In genomic region chr3:9653565-9654248, GRCh38 we compare ENCODE assay signal across 18 cellular contexts. TPM values are rescaled to one million over a fixed set of nuclear protein-coding genes. Genes with fewer than 3 reads are reported as not detected.
DNase-seq lines count a peak whose midpoint lies in the region; ATAC-seq and TF ChIP-seq lines count a peak whose summit lies in the region.
"Had no signal": no experiment of that assay in that cellular context is flagged by ENCODE, and none has a peak within 500 bp of the region (broad histone marks: within the 10 kb centered on the region; RNA-seq: fewer than 3 reads in every experiment).

No MANE protein-coding gene starts in this region.

- H3K27me3 Mint-ChIP-seq in neural progenitor cell (ENCODE audit: insufficient read depth, low read depth) = peaks cover 3% of the 10 kb centered on the region

- H2AFZ ChIP-seq in neural progenitor cell (replicated peaks) = no peak overlapping the region

- TF ChIP-seq EP300 in esophagus muscularis mucosa (IDR thresholded peaks at IDR 0.05) = no peak

- no peak for TF ChIP-seq CTCF in GM12864 (IDR thresholded peaks at IDR 0.05; ENCODE audit: low read depth, low read length, missing control alignments)
- TF ChIP-seq CTCF in left ventricle myocardium inferior (IDR thresholded peaks at IDR 0.05; ENCODE audit: borderline replicate concordance) = no peak
- TF ChIP-seq CTCF in esophagus muscularis mucosa (IDR thresholded peaks at IDR 0.05) = no peak
- TF ChIP-seq CTCF in neural progenitor cell (IDR thresholded peaks at IDR 0.05) = no peak

- H3K4me2 ChIP-seq in neural progenitor cell = no peak overlapping the region

- DNase-seq in GM12864 (ENCODE audit: low read depth) = peak; percentile 44
- DNase-seq in left ventricle myocardium inferior = peak; percentile 25
- no peak for DNase-seq in C1 segment of cervical spinal cord (lab: John Stamatoyannopoulos, UW)
- no peak for DNase-seq in esophagus muscularis mucosa (ENCODE audit: extremely low spot score)
- DNase-seq in mucosa of gallbladder (ENCODE audit: low spot score) = no peak
- no peak for DNase-seq in neural progenitor cell (ENCODE audit: low spot score)
- DNase-seq: activated naive CD4-positive, alpha-beta T cell treated with anti-CD3 and anti-CD28 coated beads for 36 hours; central memory CD4-positive, alpha-beta T cell; erythroblast; NCI-H226; stimulated activated CD4-positive, alpha-beta T cell treated with anti-CD3 and anti-CD28 coated beads, Interleukin-4, amount 100 ng/mL, for 1 hour; stimulated activated naive CD4-positive, alpha-beta T cell treated with Interleukin-2 at 50 U/mL for 16 hours had no signal

- ATAC-seq in GM21367 (IDR thresholded peaks at IDR 0.05; ENCODE audit: unreplicated experiment) (peak; percentile 24), HG03442 (IDR thresholded peaks at IDR 0.05; ENCODE audit: unreplicated experiment) (peak; percentile 33)
- ATAC-seq: Panc1 had no signal

- H3K4me1 Mint-ChIP-seq in neural progenitor cell = peaks cover 12% of the 10 kb centered on the region

- no peaks in the 10 kb centered on the region for H3K9me3 ChIP-seq in left ventricle myocardium inferior (replicated peaks)
- no peaks in the 10 kb centered on the region for H3K9me3 ChIP-seq in esophagus muscularis mucosa
- H3K9me3 ChIP-seq in neural progenitor cell (ENCODE audit: low read depth) = no peaks in the 10 kb centered on the region

- peak overlapping the region; percentile 84 for H3K27ac ChIP-seq in left ventricle myocardium inferior (replicated peaks)
- H3K27ac ChIP-seq in esophagus muscularis mucosa (replicated peaks in 1 of 4) = no peak overlapping the region
- no peak overlapping the region for H3K27ac ChIP-seq in neural progenitor cell

- no peak overlapping the region for H3K4me3 Mint-ChIP-seq in neural progenitor cell
- H3K4me3 Mint-ChIP-seq: activated naive CD4-positive, alpha-beta T cell treated with anti-CD3 and anti-CD28 coated beads for 36 hours; T-helper 2 cell treated with Interferon-gamma antibody and Interleukin-4, amounts not matched to agents 5 μg/mL and 100 μg/mL, for 36 hours had no signal

- H3K27ac Mint-ChIP-seq in neural progenitor cell = no peak overlapping the region
- H3K27ac Mint-ChIP-seq: activated naive CD4-positive, alpha-beta T cell treated with anti-CD3 and anti-CD28 coated beads for 36 hours; T-helper 2 cell treated with Interferon-gamma antibody and Interleukin-4, amounts not matched to agents 5 μg/mL and 100 μg/mL, for 36 hours had no signal

- no peaks in the 10 kb centered on the region for H3K9me3 Mint-ChIP-seq in neural progenitor cell
- H3K9me3 Mint-ChIP-seq: T-helper 2 cell treated with Interferon-gamma antibody and Interleukin-4, amounts not matched to agents 5 μg/mL and 100 μg/mL, for 36 hours had no signal

- H4K20me1 ChIP-seq in neural progenitor cell (ENCODE audit: low read depth) = peaks cover 10% of the 10 kb centered on the region

- H3K36me3 Mint-ChIP-seq in neural progenitor cell = no peaks in the 10 kb centered on the region

- 94% methylated on average over 11 of the region's 11 CpGs for WGBS in esophagus muscularis mucosa

- H3F3A ChIP-seq in neural progenitor cell (ENCODE audit: low read depth) = no peaks in the 10 kb centered on the region

- H3K79me2 ChIP-seq in neural progenitor cell (ENCODE audit: low read depth) = peaks cover 21% of the 10 kb centered on the region

- H3K4me3 ChIP-seq in GM12864 (ENCODE audit: low read depth, low read length) = no peak overlapping the region
- H3K4me3 ChIP-seq in left ventricle myocardium inferior = peak overlapping the region; percentile 24
- no peak overlapping the region for H3K4me3 ChIP-seq in esophagus muscularis mucosa
- H3K4me3 ChIP-seq in neural progenitor cell = no peak overlapping the region

- H3K9ac ChIP-seq in neural progenitor cell = no peak overlapping the region

- TF ChIP-seq POLR2A in esophagus muscularis mucosa (IDR thresholded peaks at IDR 0.05; ENCODE audit: low read depth) = no peak

- no peaks in the 10 kb centered on the region for H3K27me3 ChIP-seq in left ventricle myocardium inferior (ENCODE audit: low read depth)
- no peaks in the 10 kb centered on the region for H3K27me3 ChIP-seq in esophagus muscularis mucosa
- no peaks in the 10 kb centered on the region for H3K27me3 ChIP-seq in neural progenitor cell

- H3K4me1 ChIP-seq in left ventricle myocardium inferior (peaks cover 91% of the 10 kb centered on the region), esophagus muscularis mucosa (peaks cover 15 to 46% (median 27%) of the 10 kb centered on the region in 4 donors), neural progenitor cell (no peaks in the 10 kb centered on the region)

- H3K36me3 ChIP-seq in left ventricle myocardium inferior = peaks cover 78% of the 10 kb centered on the region
- H3K36me3 ChIP-seq in esophagus muscularis mucosa = peaks cover 44 to 81% (median 77%) of the 10 kb centered on the region in 4 donors
- no peaks in the 10 kb centered on the region for H3K36me3 ChIP-seq in neural progenitor cell

- intact Hi-C loops in left ventricle myocardium inferior (cut with micrococcal nuclease) (no loop called here), esophagus muscularis mucosa (cut with DNase I) (loop anchor here (10.0 kb wide), 1 partner anchor 299 kb away; no protein-coding TSS in a partner anchor)

RNA-seq across cellular contexts. Expression of gene MTMR14, which starts 4.4 kb away (rescaled TPM):
- total RNA-seq in left ventricle myocardium inferior = 42.3 TPM
- total RNA-seq in esophagus muscularis mucosa = 10 to 100 TPM; 14.1 to 27.3 (median 21.1) TPM
- 32.7 TPM for total RNA-seq in mucosa of gallbladder
- 22.6 and 41.8 TPM in 2 replicates for total RNA-seq in neural progenitor cell (ENCODE audit: low replicate concordance)

RNA-seq across cellular contexts. Expression of gene CPNE9, which starts 49.9 kb away (rescaled TPM):
- total RNA-seq in left ventricle myocardium inferior = 0.16 TPM
- under 1 TPM in 2 of 4 donors, not detected in 2; 0.33 to 0.42 TPM for total RNA-seq in esophagus muscularis mucosa
- 0.37 TPM for total RNA-seq in mucosa of gallbladder
- total RNA-seq in neural progenitor cell (ENCODE audit: low replicate concordance) = 0.43 TPM in 1 of 2 replicates, not detected in the other
- total RNA-seq: activated naive CD4-positive, alpha-beta T cell treated with anti-CD3 and anti-CD28 coated beads for 36 hours; mesenteric fat pad; posterior vena cava had no signal

Comparison
In these comparisons a context has a peak if more than half of its experiments do, and no peak if none do; other contexts are left out.
1. DNase-seq: peak in GM12864 (single experiment) and left ventricle myocardium inferior (single experiment); none in C1 segment of cervical spinal cord (0 of 14), esophagus muscularis mucosa (single experiment), mucosa of gallbladder (single experiment) and neural progenitor cell (single experiment).